Comparison of ENCODE assay signal across 9 cellular contexts in genomic region chr6:40550096-40550731, GRCh38.
DNase-seq lines count a peak whose midpoint lies in the region; ATAC-seq and TF ChIP-seq lines count a peak whose summit lies in the region.
"Had no signal": no experiment of that assay in that cellular context is flagged by ENCODE, and none has a peak within 500 bp of the region (broad histone marks: within the 10 kb centered on the region; RNA-seq: fewer than 3 reads in every experiment).

No MANE protein-coding gene starts in this region.

- no peak overlapping the region for H3K4me3 ChIP-seq in astrocyte of the cerebellum (ENCODE audit: low read depth, low read length)

- peak; percentile 81 for TF ChIP-seq CTCF in 22Rv1 (IDR thresholded peaks at IDR 0.05)
- peak; percentile 51 for TF ChIP-seq CTCF in astrocyte of the cerebellum (IDR thresholded peaks at IDR 0.05; ENCODE audit: low read depth, low read length, missing control alignments)

- in situ Hi-C loops in astrocyte of the cerebellum (cut with HindIII; ENCODE audit: low sequenced_read_pairs), result no loop called here

- H3K27ac ChIP-seq in 22Rv1, result no peak overlapping the region

- ATAC-seq in HG03354 (IDR thresholded peaks at IDR 0.05; ENCODE audit: poor library complexity, severe bottlenecking, unreplicated experiment), result no peak
- ATAC-seq in HG03175 (IDR thresholded peaks at IDR 0.05; ENCODE audit: unreplicated experiment), result no peak
- ATAC-seq in HG02938 (IDR thresholded peaks at IDR 0.05; ENCODE audit: unreplicated experiment), result no peak
- ATAC-seq: stimulated activated effector memory CD8-positive, alpha-beta T cell treated with anti-CD3 and anti-CD28 coated beads, Interleukin-12 subunit alpha, Interleukin-12 subunit beta, amount 100 ng/mL, for 72 hours had no signal

- peak; percentile 62 for DNase-seq in EH (ENCODE audit: low read depth)
- peak; percentile 48 for DNase-seq in NCI-H146 treated with DMSO at 0.1 percent for 48 hours (lab: John Stamatoyannopoulos, UW; ENCODE audit: unreplicated experiment)
- DNase-seq in astrocyte of the cerebellum (ENCODE audit: low read depth), result peak; percentile 2
- peak; percentile 74 for DNase-seq in left kidney (ENCODE audit: low read depth, low spot score)

Comparison
In these comparisons a context has a peak if more than half of its experiments do, and no peak if none do; other contexts are left out.
1. DNase-seq: peak in every context shown above with its lines; median percentile 74 in left kidney; 62 in EH; 48 in NCI-H146 treated with DMSO at 0.1 percent for 48 hours; 2 in astrocyte of the cerebellum.